Comparison of ENCODE assay signal across 24 cellular contexts in genomic region chr3:61483997-61484396, GRCh38.
"Had no signal": no experiment of that assay in that cellular context is flagged by ENCODE, and none has a peak within 500 bp of the region (broad histone marks: within the 10 kb centered on the region; RNA-seq: fewer than 3 reads in every experiment).

No MANE protein-coding gene starts in this region.

- H3K27me3 ChIP-seq: breast epithelium, colonic mucosa, MG63 had no signal

- H3K4me1 ChIP-seq: breast epithelium, colonic mucosa had no signal

- H3K36me3 Mint-ChIP-seq: activated CD4-positive, alpha-beta memory T cell treated with anti-CD3 and anti-CD28 coated beads for 36 hours; activated naive CD4-positive, alpha-beta T cell treated with anti-CD3 and anti-CD28 coated beads, Interleukin-2, amount 50 U/mL, for 24 hours had no signal

- DNase-seq: activated CD4-positive, alpha-beta memory T cell treated with anti-CD3 and anti-CD28 coated beads for 36 hours; activated CD4-positive, alpha-beta T cell treated with anti-CD3 and anti-CD28 coated beads for 4 hours; activated CD8-positive, alpha-beta memory T cell treated with anti-CD3 and anti-CD28 coated beads for 24 hours; activated effector memory CD4-positive, alpha-beta T cell treated with Interleukin-2 at 50 U/mL for 16 hours; activated naive CD4-positive, alpha-beta T cell; activated T-cell treated with anti-CD3 and anti-CD28 coated beads, Interleukin-2, amount 50 U/mL, for 48 hours; aorta; caudate nucleus; colonic mucosa; MG63; NCI-H1105 treated with DMSO at 0.1 percent for 48 hours; NCI-H1436 treated with DMSO at 0.1 percent for 48 hours; NCI-H187 treated with DMSO at 0.1 percent for 48 hours; NCI-H2081 treated with DMSO at 0.1 percent for 48 hours; NCI-H446; NCI-H524; PC-9; SIG-M5; T-helper 17 cell; T1000 had no signal

- H3K4me2 ChIP-seq: KMS-11, PC-9 had no signal

- H2AFZ ChIP-seq: PC-9 had no signal

- H3K27me3 Mint-ChIP-seq: activated CD4-positive, alpha-beta memory T cell treated with anti-CD3 and anti-CD28 coated beads for 36 hours; activated naive CD4-positive, alpha-beta T cell treated with anti-CD3 and anti-CD28 coated beads, Interleukin-2, amount 50 U/mL, for 24 hours; T-helper 17 cell had no signal

- H3K9me3 ChIP-seq: breast epithelium, colonic mucosa, MG63 had no signal

- H3K27ac Mint-ChIP-seq: activated CD4-positive, alpha-beta memory T cell treated with anti-CD3 and anti-CD28 coated beads for 36 hours; activated naive CD4-positive, alpha-beta T cell treated with anti-CD3 and anti-CD28 coated beads, Interleukin-2, amount 50 U/mL, for 24 hours; T-helper 17 cell had no signal

- H3K27ac ChIP-seq: breast epithelium, colonic mucosa, KMS-11, PC-9, VCaP had no signal

- H3K4me3 ChIP-seq: breast epithelium, colonic mucosa, MG63, PC-9 had no signal

- H3K36me3 ChIP-seq: breast epithelium, colonic mucosa, MG63 had no signal

- H3K9me3 Mint-ChIP-seq: activated CD4-positive, alpha-beta memory T cell treated with anti-CD3 and anti-CD28 coated beads for 36 hours; activated naive CD4-positive, alpha-beta T cell treated with anti-CD3 and anti-CD28 coated beads, Interleukin-2, amount 50 U/mL, for 24 hours had no signal

- H3K9ac ChIP-seq: KMS-11 had no signal

- H3K4me1 Mint-ChIP-seq: T-helper 17 cell had no signal

- H3K4me3 Mint-ChIP-seq: activated CD4-positive, alpha-beta memory T cell treated with anti-CD3 and anti-CD28 coated beads for 36 hours; activated naive CD4-positive, alpha-beta T cell treated with anti-CD3 and anti-CD28 coated beads, Interleukin-2, amount 50 U/mL, for 24 hours; T-helper 17 cell had no signal

- ATAC-seq: T-helper 17 cell had no signal
